ENCODE assay signal across 1 cellular context in the genomic region with DNA sequence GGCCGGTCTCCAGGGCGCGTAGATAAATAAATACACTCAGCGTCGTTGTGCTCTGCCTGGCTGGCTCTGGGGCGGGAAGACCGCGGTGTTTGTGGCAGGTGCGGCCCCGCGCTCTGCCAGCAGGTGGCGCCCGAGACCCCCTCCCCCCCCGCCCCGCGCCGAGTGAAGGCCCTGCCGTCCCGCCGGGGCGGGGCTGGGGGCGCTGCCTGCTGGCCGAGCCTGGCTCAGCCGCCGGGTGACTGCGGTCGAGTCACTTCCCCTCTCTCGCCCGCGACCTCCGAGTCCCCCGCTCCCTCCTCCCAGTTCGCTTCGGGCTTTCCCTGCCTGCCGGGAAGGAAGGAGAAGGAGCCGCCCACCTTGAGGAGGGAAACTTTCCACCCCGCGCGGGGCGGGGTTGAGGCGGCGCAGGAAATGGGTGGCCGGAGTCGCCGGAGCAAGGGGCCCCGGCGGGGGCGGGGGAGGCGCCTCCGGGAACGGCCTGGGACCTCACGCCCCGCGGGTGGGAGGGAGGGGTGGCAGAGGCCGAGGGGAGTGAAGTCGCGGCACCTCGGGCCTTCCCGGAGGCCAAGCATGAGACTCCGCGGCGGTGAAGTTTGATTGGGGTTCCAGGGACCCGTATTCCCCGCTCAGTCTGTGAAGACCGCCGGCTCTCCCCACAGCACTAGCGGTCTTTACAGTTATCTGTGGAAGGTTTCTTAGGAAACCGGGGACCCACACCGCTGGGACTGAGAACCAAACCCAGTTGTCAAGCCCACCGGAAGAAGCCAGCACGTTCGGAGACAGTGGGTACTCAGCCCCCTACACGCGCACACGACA.
TF ChIP-seq lines count a peak whose summit lies in the region.

No MANE protein-coding gene starts in this region.

TF ChIP-seq in SK-N-SH treated with all-trans-retinoic acid at 6 μM for 48 hours, 23 proteins besides CTCF, POLR2A, EP300 and RAD21 (continued from another document):
- TF ChIP-seq, protein P1, sequence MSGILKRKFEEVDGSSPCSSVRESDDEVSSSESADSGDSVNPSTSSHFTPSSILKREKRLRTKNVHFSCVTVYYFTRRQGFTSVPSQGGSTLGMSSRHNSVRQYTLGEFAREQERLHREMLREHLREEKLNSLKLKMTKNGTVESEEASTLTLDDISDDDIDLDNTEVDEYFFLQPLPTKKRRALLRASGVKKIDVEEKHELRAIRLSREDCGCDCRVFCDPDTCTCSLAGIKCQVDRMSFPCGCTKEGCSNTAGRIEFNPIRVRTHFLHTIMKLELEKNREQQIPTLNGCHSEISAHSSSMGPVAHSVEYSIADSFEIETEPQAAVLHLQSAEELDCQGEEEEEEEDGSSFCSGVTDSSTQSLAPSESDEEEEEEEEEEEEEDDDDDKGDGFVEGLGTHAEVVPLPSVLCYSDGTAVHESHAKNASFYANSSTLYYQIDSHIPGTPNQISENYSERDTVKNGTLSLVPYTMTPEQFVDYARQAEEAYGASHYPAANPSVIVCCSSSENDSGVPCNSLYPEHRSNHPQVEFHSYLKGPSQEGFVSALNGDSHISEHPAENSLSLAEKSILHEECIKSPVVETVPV (CRISPR knock-in tag; IDR thresholded peaks at IDR 0.05): no peak
- no peak for TF ChIP-seq ZC3H10 (CRISPR knock-in tag; IDR thresholded peaks at IDR 0.05)
- TF ChIP-seq ISL1 (CRISPR knock-in tag; IDR thresholded peaks at IDR 0.05): no peak
- TF ChIP-seq POU6F1 (CRISPR knock-in tag; IDR thresholded peaks at IDR 0.05; ENCODE audit: borderline replicate concordance, low read depth): no peak
- no peak for TF ChIP-seq TOX (CRISPR knock-in tag; IDR thresholded peaks at IDR 0.05; ENCODE audit: borderline replicate concordance)
- TF ChIP-seq ZFP30 (CRISPR knock-in tag; IDR thresholded peaks at IDR 0.05): no peak
- no peak for TF ChIP-seq ZNF8 (CRISPR knock-in tag; IDR thresholded peaks at IDR 0.05)
- TF ChIP-seq BACH2 (CRISPR knock-in tag; IDR thresholded peaks at IDR 0.05; ENCODE audit: borderline replicate concordance): no peak
